In the genomic region with DNA sequence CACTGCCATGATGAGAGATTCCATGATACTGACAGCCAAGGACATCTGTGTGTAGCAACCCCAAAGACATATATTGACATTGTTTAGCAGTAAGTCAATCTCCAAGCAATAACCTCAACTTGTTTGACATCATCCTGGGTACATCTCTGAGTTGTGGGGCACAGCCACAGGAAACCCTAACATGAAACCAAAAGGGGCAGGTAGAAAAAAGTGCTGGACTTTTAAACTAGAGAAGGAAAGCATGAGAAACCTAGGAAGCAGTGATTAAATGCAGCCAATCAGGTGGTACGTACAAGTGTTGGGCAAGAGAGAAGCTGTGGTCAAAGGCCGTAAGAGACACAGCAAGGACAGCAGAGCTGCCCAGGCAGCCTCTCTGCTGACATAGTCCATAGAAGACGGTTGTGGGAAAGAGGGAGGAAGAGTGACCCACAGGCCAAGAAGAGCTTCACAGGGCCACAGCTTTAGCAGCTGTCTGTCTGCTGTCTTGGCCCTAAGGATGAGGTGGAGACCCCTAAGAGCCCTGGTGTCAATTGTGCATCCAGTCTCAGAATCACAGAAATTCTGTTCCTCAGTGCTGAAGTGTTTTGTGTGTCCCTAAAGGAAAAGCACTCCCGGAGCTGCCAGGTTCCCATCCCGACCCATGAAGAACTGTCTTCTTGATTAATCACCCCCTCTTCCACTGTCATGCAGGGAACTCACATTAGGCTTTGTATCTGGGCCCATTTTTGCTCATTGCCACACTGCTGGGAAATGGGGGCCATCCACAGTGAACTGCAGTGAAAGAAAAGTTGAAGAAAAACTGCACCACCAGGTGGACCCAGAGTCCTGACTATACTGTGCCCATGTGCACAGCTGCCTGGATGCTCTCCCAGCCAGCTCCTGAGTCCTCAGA, we compare ENCODE assay signal across 1 cellular context.
A peak's percentile ranks its signal among the peaks of the same experiment; 100 is the strongest.
TF ChIP-seq lines count a peak whose summit lies in the region.

No MANE protein-coding gene starts in this region.

TF ChIP-seq in HepG2, 621 proteins besides CTCF, POLR2A, EP300 and RAD21 (continued from another document and continues in another):
- TF ChIP-seq, protein P1, sequence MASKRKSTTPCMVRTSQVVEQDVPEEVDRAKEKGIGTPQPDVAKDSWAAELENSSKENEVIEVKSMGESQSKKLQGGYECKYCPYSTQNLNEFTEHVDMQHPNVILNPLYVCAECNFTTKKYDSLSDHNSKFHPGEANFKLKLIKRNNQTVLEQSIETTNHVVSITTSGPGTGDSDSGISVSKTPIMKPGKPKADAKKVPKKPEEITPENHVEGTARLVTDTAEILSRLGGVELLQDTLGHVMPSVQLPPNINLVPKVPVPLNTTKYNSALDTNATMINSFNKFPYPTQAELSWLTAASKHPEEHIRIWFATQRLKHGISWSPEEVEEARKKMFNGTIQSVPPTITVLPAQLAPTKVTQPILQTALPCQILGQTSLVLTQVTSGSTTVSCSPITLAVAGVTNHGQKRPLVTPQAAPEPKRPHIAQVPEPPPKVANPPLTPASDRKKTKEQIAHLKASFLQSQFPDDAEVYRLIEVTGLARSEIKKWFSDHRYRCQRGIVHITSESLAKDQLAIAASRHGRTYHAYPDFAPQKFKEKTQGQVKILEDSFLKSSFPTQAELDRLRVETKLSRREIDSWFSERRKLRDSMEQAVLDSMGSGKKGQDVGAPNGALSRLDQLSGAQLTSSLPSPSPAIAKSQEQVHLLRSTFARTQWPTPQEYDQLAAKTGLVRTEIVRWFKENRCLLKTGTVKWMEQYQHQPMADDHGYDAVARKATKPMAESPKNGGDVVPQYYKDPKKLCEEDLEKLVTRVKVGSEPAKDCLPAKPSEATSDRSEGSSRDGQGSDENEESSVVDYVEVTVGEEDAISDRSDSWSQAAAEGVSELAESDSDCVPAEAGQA (IDR thresholded peaks at IDR 0.05; ENCODE audit: low read depth): no peak
- TF ChIP-seq, protein P1 (CRISPR knock-in tag; IDR thresholded peaks at IDR 0.05; ENCODE audit: borderline replicate concordance): peak; percentile 50; the same call in 1 of the 2 replicates
- TF ChIP-seq NFYB (CRISPR knock-in tag; IDR thresholded peaks at IDR 0.05) (peak; percentile 53), NFE2 (CRISPR knock-in tag; IDR thresholded peaks at IDR 0.05) (no peak), BCL3 (CRISPR knock-in tag; IDR thresholded peaks at IDR 0.05) (0 out of 2 replicates have a peak, but pooled peaks have one; percentile 22), TRIM22 (IDR thresholded peaks at IDR 0.05) (no peak), HNF4A (CRISPR knock-in tag; IDR thresholded peaks at IDR 0.05) (peak; percentile 81), FOSL1 (CRISPR knock-in tag; IDR thresholded peaks at IDR 0.05; ENCODE audit: borderline replicate concordance) (no peak), FOXC1 (CRISPR knock-in tag; IDR thresholded peaks at IDR 0.05; ENCODE audit: borderline replicate concordance) (no peak; the same call in 1 of the 2 replicates), FUBP1 (CRISPR knock-in tag; IDR thresholded peaks at IDR 0.05; ENCODE audit: borderline replicate concordance) (no peak), KMT2B (CRISPR knock-in tag; IDR thresholded peaks at IDR 0.05) (no peak), DRAP1 (CRISPR knock-in tag; IDR thresholded peaks at IDR 0.05) (peak; percentile 18), ZNF605 (CRISPR knock-in tag; IDR thresholded peaks at IDR 0.05) (peak; percentile 66; the same call in 1 of the 2 replicates), TARDBP (CRISPR knock-in tag; IDR thresholded peaks at IDR 0.05) (peak; percentile 47; the same call in 1 of the 2 replicates), NFE2L2 (IDR thresholded peaks at IDR 0.05; ENCODE audit: low read length) (no peak), ZZZ3 (CRISPR knock-in tag; IDR thresholded peaks at IDR 0.05; ENCODE audit: borderline replicate concordance) (no peak), ZNF772 (CRISPR knock-in tag; IDR thresholded peaks at IDR 0.05) (0 out of 2 replicates have a peak, but pooled peaks have one; percentile 10), ZFY (CRISPR knock-in tag; IDR thresholded peaks at IDR 0.05) (peak; percentile 70), ZNF12 (CRISPR knock-in tag; IDR thresholded peaks at IDR 0.05) (no peak), GZF1 (CRISPR knock-in tag; IDR thresholded peaks at IDR 0.05) (0 out of 2 replicates have a peak, but pooled peaks have one; percentile 36), FOXA3 (CRISPR knock-in tag; IDR thresholded peaks at IDR 0.05) (peak; percentile 30), ZFP91 (CRISPR knock-in tag; IDR thresholded peaks at IDR 0.05; ENCODE audit: borderline replicate concordance) (peak; percentile 66; the same call in 1 of the 2 replicates), GATAD2A (CRISPR knock-in tag; IDR thresholded peaks at IDR 0.05) (peak; percentile 45; the same call in 1 of the 2 replicates), ZNF770 (CRISPR knock-in tag; IDR thresholded peaks at IDR 0.05) (0 out of 2 replicates have a peak, but pooled peaks have one; percentile 33), RARA (CRISPR knock-in tag; IDR thresholded peaks at IDR 0.05) (0 out of 2 replicates have a peak, but pooled peaks have one; percentile 1), NONO (IDR thresholded peaks at IDR 0.05) (no peak), NONO (CRISPR knock-in tag; conservative IDR thresholded peaks at IDR 0.05) (0 out of 2 replicates have a peak, but pooled peaks have one; percentile 36), MAX (IDR thresholded peaks at IDR 0.05) (peak; percentile 35; the same call in 1 of the 2 replicates), U2AF2 (IDR thresholded peaks at IDR 0.05; ENCODE audit: low read depth, low read length) (no peak), ETV6 (CRISPR knock-in tag; conservative IDR thresholded peaks at IDR 0.05) (no peak), SMC3 (IDR thresholded peaks at IDR 0.05; ENCODE audit: low read length) (peak; percentile 84), ZFP90 (CRISPR knock-in tag; IDR thresholded peaks at IDR 0.05; ENCODE audit: borderline replicate concordance) (peak; percentile 80; the same call in 1 of the 2 replicates), FOXK1 (CRISPR knock-in tag; IDR thresholded peaks at IDR 0.05; ENCODE audit: borderline replicate concordance, low read depth) (peak; percentile 33; the same call in 1 of the 2 replicates), CEBPB (IDR thresholded peaks at IDR 0.05; ENCODE audit: borderline replicate concordance, low read depth, low read length) (peak; percentile 88; the same call in 1 of the 2 replicates), HDAC1 (CRISPR knock-in tag; IDR thresholded peaks at IDR 0.05) (peak; percentile 37; the same call in 1 of the 2 replicates), HDAC6 (IDR thresholded peaks at IDR 0.05; ENCODE audit: low read depth, low read length) (no peak), NKX3-1 (CRISPR knock-in tag; IDR thresholded peaks at IDR 0.05) (peak; percentile 57; the same call in 1 of the 2 replicates), GATAD1 (CRISPR knock-in tag; IDR thresholded peaks at IDR 0.05) (peak; percentile 18; the same call in 1 of the 2 replicates)
- TF ChIP-seq, protein P2, sequence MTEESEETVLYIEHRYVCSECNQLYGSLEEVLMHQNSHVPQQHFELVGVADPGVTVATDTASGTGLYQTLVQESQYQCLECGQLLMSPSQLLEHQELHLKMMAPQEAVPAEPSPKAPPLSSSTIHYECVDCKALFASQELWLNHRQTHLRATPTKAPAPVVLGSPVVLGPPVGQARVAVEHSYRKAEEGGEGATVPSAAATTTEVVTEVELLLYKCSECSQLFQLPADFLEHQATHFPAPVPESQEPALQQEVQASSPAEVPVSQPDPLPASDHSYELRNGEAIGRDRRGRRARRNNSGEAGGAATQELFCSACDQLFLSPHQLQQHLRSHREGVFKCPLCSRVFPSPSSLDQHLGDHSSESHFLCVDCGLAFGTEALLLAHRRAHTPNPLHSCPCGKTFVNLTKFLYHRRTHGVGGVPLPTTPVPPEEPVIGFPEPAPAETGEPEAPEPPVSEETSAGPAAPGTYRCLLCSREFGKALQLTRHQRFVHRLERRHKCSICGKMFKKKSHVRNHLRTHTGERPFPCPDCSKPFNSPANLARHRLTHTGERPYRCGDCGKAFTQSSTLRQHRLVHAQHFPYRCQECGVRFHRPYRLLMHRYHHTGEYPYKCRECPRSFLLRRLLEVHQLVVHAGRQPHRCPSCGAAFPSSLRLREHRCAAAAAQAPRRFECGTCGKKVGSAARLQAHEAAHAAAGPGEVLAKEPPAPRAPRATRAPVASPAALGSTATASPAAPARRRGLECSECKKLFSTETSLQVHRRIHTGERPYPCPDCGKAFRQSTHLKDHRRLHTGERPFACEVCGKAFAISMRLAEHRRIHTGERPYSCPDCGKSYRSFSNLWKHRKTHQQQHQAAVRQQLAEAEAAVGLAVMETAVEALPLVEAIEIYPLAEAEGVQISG (CRISPR knock-in tag; IDR thresholded peaks at IDR 0.05): peak; percentile 50; the same call in 1 of the 2 replicates
